In the genomic region with DNA sequence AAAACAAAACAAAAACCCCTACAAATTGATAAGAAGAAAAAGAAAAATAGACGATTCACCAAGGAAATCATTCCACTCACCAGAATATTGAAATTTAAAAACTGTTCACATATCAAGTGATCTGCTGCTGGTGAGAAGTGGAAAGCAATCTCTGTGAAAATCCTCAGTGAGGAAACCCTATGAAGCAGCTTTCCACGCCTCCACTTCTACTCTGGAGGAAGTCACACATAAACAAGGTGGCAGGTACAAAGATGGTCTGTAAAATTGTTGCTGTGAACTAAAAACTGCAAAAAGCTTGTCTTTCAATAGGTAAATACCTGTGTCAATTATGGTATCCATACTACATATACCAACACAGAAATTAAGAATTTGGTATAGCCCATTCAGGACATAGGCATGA, we compare ENCODE assay signal across 20 cellular contexts.
"Had no signal": no experiment of that assay in that cellular context is flagged by ENCODE, and none has a peak within 500 bp of the region (broad histone marks: within the 10 kb centered on the region; RNA-seq: fewer than 3 reads in every experiment).

No MANE protein-coding gene starts in this region.

- H3K27me3 ChIP-seq: foreskin keratinocyte, hepatocyte, neutrophil, spleen, tibial artery, upper lobe of right lung, vagina had no signal

- ATAC-seq: foreskin keratinocyte, sciatic nerve, upper lobe of right lung had no signal

- H2AFZ ChIP-seq: hepatocyte had no signal

- H3K27me3 Mint-ChIP-seq: naive B cell had no signal

- H3K4me1 ChIP-seq: foreskin keratinocyte, tibial artery, upper lobe of right lung had no signal

- H3K4me2 ChIP-seq: hepatocyte had no signal

- H3K27ac ChIP-seq: coronary artery, foreskin keratinocyte, hepatocyte, neutrophil, spleen, tibial artery, upper lobe of right lung, vagina had no signal

- H3K4me1 Mint-ChIP-seq: endodermal cell had no signal

- H3K4me3 Mint-ChIP-seq: endodermal cell had no signal

- H3K9me3 ChIP-seq: neutrophil, tibial artery, upper lobe of right lung, vagina had no signal

- DNase-seq: effector CD4-positive, alpha-beta T cell; endodermal cell; erythroblast; foreskin keratinocyte; kidney glomerular epithelial cell; mesendoderm; naive B cell; posterior cingulate gyrus; spleen; stimulated activated CD4-positive, alpha-beta T cell treated with anti-CD3 and anti-CD28 coated beads, Interleukin-15, amount 100 ng/mL, for 24 hours; stimulated activated CD4-positive, alpha-beta T cell treated with anti-CD3 and anti-CD28 coated beads, Interleukin-1b, Interleukin-23, amount 100 ng/mL, for 48 hours; stimulated activated CD4-positive, alpha-beta T cell treated with anti-CD3 and anti-CD28 coated beads, Interleukin-4, amount 100 ng/mL, for 4 hours; stimulated activated naive CD4-positive, alpha-beta T cell; tibial artery; upper lobe of right lung had no signal

- H3K27ac Mint-ChIP-seq: endodermal cell had no signal

- H3K4me3 ChIP-seq: coronary artery, hepatocyte, spleen, tibial artery, upper lobe of right lung, vagina had no signal
